In genomic region chr7:117217636-117218035, GRCh38 we compare ENCODE assay signal across 20 cellular contexts.
DNase-seq lines count a peak whose midpoint lies in the region; TF ChIP-seq lines count a peak whose summit lies in the region.
"Had no signal": no experiment of that assay in that cellular context is flagged by ENCODE, and none has a peak within 500 bp of the region (broad histone marks: within the 10 kb centered on the region; RNA-seq: fewer than 3 reads in every experiment).

No MANE protein-coding gene starts in this region.

- DNase-seq in EL (peak; percentile 59), adipocyte (ENCODE audit: low read depth) (peak; percentile 70), fibroblast of peridontal ligament (ENCODE audit: extremely low read depth) (peak; percentile 86), osteocyte (ENCODE audit: extremely low spot score, unreplicated experiment) (no peak), HuH-7 (ENCODE audit: low spot score) (no peak), SKM-1 treated with dmso at 0.1 percent for 144 hours (lab: John Stamatoyannopoulos, UW; ENCODE audit: unreplicated experiment) (no peak), 8988T (no peak), NCI-H1436 treated with DMSO at 0.1 percent for 48 hours (lab: John Stamatoyannopoulos, UW) (no peak)
- DNase-seq: activated CD4-positive, alpha-beta T cell treated with anti-CD3 and anti-CD28 coated beads, Interleukin-2, amount 10 ng/mL, durations not matched to agents 24 days and 14 days; activated effector memory CD4-positive, alpha-beta T cell treated with Interleukin-2 at 50 U/mL for 16 hours; AML-193; cerebellar nuclear complex; effector memory CD8-positive, alpha-beta T cell; foreskin melanocyte; GOT3; kidney glomerular epithelial cell; stimulated activated CD4-positive, alpha-beta T cell treated with anti-CD3 and anti-CD28 coated beads, Interleukin-15, amount 100 ng/mL, for 24 hours; T-helper 1 cell had no signal

- H3K4me3 ChIP-seq in adipocyte (ENCODE audit: low read length) = no peak overlapping the region
- H3K4me3 ChIP-seq: neural progenitor cell, suprapubic skin had no signal

- peaks cover 3% of the 10 kb centered on the region for H3K36me3 ChIP-seq in adipocyte (ENCODE audit: control insufficient read depth, insufficient read depth, low read length, severe bottlenecking)
- H3K36me3 ChIP-seq: neural progenitor cell had no signal

- peak overlapping the region; percentile 89 for H3K27ac Mint-ChIP-seq in osteocyte (ENCODE audit: unreplicated experiment)
- H3K27ac Mint-ChIP-seq: activated CD4-positive, alpha-beta T cell treated with anti-CD3 and anti-CD28 coated beads, Interleukin-2, amount 10 ng/mL, durations not matched to agents 24 days and 14 days; effector memory CD8-positive, alpha-beta T cell; neural progenitor cell had no signal

- H3K9me3 Mint-ChIP-seq in osteocyte (ENCODE audit: unreplicated experiment) = no peaks in the 10 kb centered on the region
- H3K9me3 Mint-ChIP-seq: activated CD4-positive, alpha-beta T cell treated with anti-CD3 and anti-CD28 coated beads, Interleukin-2, amount 10 ng/mL, durations not matched to agents 24 days and 14 days; effector memory CD8-positive, alpha-beta T cell; neural progenitor cell had no signal

- peaks cover 61% of the 10 kb centered on the region for H3K4me1 Mint-ChIP-seq in osteocyte (ENCODE audit: unreplicated experiment)
- H3K4me1 Mint-ChIP-seq: activated CD4-positive, alpha-beta T cell treated with anti-CD3 and anti-CD28 coated beads, Interleukin-2, amount 10 ng/mL, durations not matched to agents 24 days and 14 days had no signal

- H3K9ac ChIP-seq in adipocyte (ENCODE audit: low read length) = no peak overlapping the region
- H3K9ac ChIP-seq: neural progenitor cell had no signal

- peak overlapping the region; percentile 57 for H3K4me3 Mint-ChIP-seq in osteocyte (ENCODE audit: unreplicated experiment)
- H3K4me3 Mint-ChIP-seq: activated CD4-positive, alpha-beta T cell treated with anti-CD3 and anti-CD28 coated beads, Interleukin-2, amount 10 ng/mL, durations not matched to agents 24 days and 14 days; effector memory CD8-positive, alpha-beta T cell; neural progenitor cell had no signal

- H3K9me3 ChIP-seq in adipocyte (ENCODE audit: control insufficient read depth, low read length) = no peaks in the 10 kb centered on the region
- H3K9me3 ChIP-seq: suprapubic skin had no signal

- peaks cover 44% of the 10 kb centered on the region for H3K36me3 Mint-ChIP-seq in osteocyte (ENCODE audit: unreplicated experiment)

- H3K27me3 ChIP-seq in adipocyte (replicated peaks; ENCODE audit: control insufficient read depth, insufficient read depth, low read length) = no peaks in the 10 kb centered on the region
- H3K27me3 ChIP-seq: neural progenitor cell, suprapubic skin had no signal

- H3K4me1 ChIP-seq in adipocyte (ENCODE audit: control insufficient read depth, insufficient read depth, low read length) = peaks cover 7% of the 10 kb centered on the region
- H3K4me1 ChIP-seq: neural progenitor cell, suprapubic skin had no signal

- H3K27me3 Mint-ChIP-seq in osteocyte (ENCODE audit: unreplicated experiment) = no peaks in the 10 kb centered on the region
- H3K27me3 Mint-ChIP-seq: activated CD4-positive, alpha-beta T cell treated with anti-CD3 and anti-CD28 coated beads, Interleukin-2, amount 10 ng/mL, durations not matched to agents 24 days and 14 days; effector memory CD8-positive, alpha-beta T cell had no signal

- TF ChIP-seq CTCF in osteocyte (IDR thresholded peaks at IDR 0.05) = no peak

Comparison
In these comparisons a context has a peak if more than half of its experiments do, and no peak if none do; other contexts are left out.
1. DNase-seq: peak in EL (single experiment), adipocyte (single experiment) and fibroblast of peridontal ligament (single experiment); none in osteocyte (single experiment), HuH-7 (single experiment), SKM-1 treated with dmso at 0.1 percent for 144 hours (single experiment), 8988T (single experiment) and NCI-H1436 treated with DMSO at 0.1 percent for 48 hours (single experiment).